24 cellular contexts compared by ENCODE assay signal in the genomic region with DNA sequence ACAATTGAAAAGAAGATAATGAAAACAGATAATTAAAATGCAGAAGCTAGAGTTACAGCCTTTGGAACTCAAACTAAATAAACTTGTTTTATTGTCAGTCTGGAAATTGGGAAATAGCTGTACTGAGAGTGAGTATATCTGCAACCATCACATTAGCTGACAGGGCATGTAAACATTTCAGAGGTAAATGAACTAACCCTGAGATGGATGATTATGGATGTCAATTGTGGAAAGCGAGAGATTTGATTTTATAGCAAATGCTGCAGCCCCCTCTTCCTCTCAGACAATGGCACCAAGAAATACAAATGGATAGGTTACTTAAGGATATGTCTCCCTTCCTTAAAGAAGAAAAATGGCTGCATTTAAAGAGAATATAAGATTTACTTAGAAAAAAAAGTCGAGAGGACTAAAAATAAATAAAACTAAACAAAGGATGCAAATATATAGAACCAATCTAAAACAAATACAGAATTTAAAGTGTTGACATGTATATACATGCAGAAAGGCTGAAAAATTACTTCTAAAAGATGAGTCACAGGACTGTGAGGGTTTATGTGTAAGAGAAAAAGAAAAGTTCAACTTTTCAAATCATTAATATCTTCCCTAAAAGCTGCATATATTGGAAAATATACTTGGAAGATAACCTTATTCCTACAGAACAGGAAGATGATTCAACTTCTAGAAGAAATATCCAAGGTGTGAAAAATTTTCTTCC.
DNase-seq lines count a peak whose midpoint lies in the region; ATAC-seq, FAIRE-seq and TF ChIP-seq lines count a peak whose summit lies in the region.
"Had no signal": no experiment of that assay in that cellular context is flagged by ENCODE, and none has a peak within 500 bp of the region (broad histone marks: within the 10 kb centered on the region; RNA-seq: fewer than 3 reads in every experiment).

No MANE protein-coding gene starts in this region.

- H3K9me3 Mint-ChIP-seq in activated naive CD4-positive, alpha-beta T cell treated with anti-CD3 and anti-CD28 coated beads, Interleukin-2, amount 50 U/mL, for 24 hours = peaks cover 6% of the 10 kb centered on the region
- H3K9me3 Mint-ChIP-seq in CD8-positive, alpha-beta memory T cell = peaks cover 2 to 10% (median 7%) of the 10 kb centered on the region in 5 donors
- H3K9me3 Mint-ChIP-seq in activated CD4-positive, alpha-beta T cell treated with anti-CD3 and anti-CD28 coated beads, Interleukin-2, amount 10 ng/mL, durations not matched to agents 24 days and 14 days = no peaks in the 10 kb centered on the region
- H3K9me3 Mint-ChIP-seq: HFFc6 had no signal

- POLR2A ChIA-PET in CD8-positive, alpha-beta memory T cell (lab: Charles Lee) = no interaction called here

- FAIRE-seq in bronchial epithelial cell (lab: Jason Lieb, UNC) = no peak
- FAIRE-seq in keratinocyte (lab: Jason Lieb, UNC) = no peak
- FAIRE-seq: GM18507, HepG2, K562, RCC 7860 had no signal

- H3K27me3 ChIP-seq in bronchial epithelial cell (ENCODE audit: control insufficient read depth, insufficient read depth, low read length) (no peaks in the 10 kb centered on the region), keratinocyte (ENCODE audit: control insufficient read depth, extremely low read depth, insufficient read depth, low read length) (no peaks in the 10 kb centered on the region), heart left ventricle (no peaks in the 10 kb centered on the region)
- H3K27me3 ChIP-seq in CD8-positive, alpha-beta memory T cell (ENCODE audit: insufficient read depth, low read length, poor library complexity, severe bottlenecking) = no peaks in the 10 kb centered on the region
- H3K27me3 ChIP-seq: MG63 had no signal

- H3K36me3 Mint-ChIP-seq in activated naive CD4-positive, alpha-beta T cell treated with anti-CD3 and anti-CD28 coated beads, Interleukin-2, amount 50 U/mL, for 24 hours = no peaks in the 10 kb centered on the region
- no peaks in the 10 kb centered on the region for H3K36me3 Mint-ChIP-seq in CD8-positive, alpha-beta memory T cell
- H3K36me3 Mint-ChIP-seq in activated CD4-positive, alpha-beta T cell treated with anti-CD3 and anti-CD28 coated beads, Interleukin-2, amount 10 ng/mL, durations not matched to agents 24 days and 14 days (ENCODE audit: low read depth) = no peaks in the 10 kb centered on the region

- H3K9me3 ChIP-seq in keratinocyte (ENCODE audit: control insufficient read depth, low read depth, low read length) (no peaks in the 10 kb centered on the region), heart left ventricle (no peaks in the 10 kb centered on the region)
- no peaks in the 10 kb centered on the region for H3K9me3 ChIP-seq in CD8-positive, alpha-beta memory T cell (ENCODE audit: low read length)
- H3K9me3 ChIP-seq: HAP-1, MG63 had no signal

- intact Hi-C loops in activated CD4-positive, alpha-beta T cell treated with anti-CD3 and anti-CD28 coated beads, Interleukin-2, amount 10 ng/mL, durations not matched to agents 24 days and 14 days (cut with micrococcal nuclease) = no loop called here
- intact Hi-C loops in heart left ventricle (cut with DNase I) = loop anchor here in 1 of 10 donors (10.0 kb wide), 1 partner anchor 115 kb away; no protein-coding TSS in a partner anchor

- TF ChIP-seq CTCF in bronchial epithelial cell (IDR thresholded peaks at IDR 0.05; ENCODE audit: insufficient read depth, low read length, severe bottlenecking) (no peak), keratinocyte (optimal IDR thresholded peaks at IDR 0.05 in 1 of 3, IDR thresholded peaks at IDR 0.05 in 1 of 3, conservative IDR thresholded peaks at IDR 0.05 in 1 of 3; ENCODE audit: extremely low read depth in 1 of 3, insufficient read depth in 2 of 3, low read length in 3 of 3) (no peak), heart left ventricle (IDR thresholded peaks at IDR 0.05) (no peak)

- H3K4me1 ChIP-seq in keratinocyte (ENCODE audit: control insufficient read depth, extremely low read depth, insufficient read depth, low read length) (peaks cover 17% of the 10 kb centered on the region), heart left ventricle (peaks cover 0 to 8% (median 0%) of the 10 kb centered on the region in 12 donors)
- H3K4me1 ChIP-seq in CD8-positive, alpha-beta memory T cell (ENCODE audit: insufficient read depth, low read length) = no peaks in the 10 kb centered on the region

- H3K27me3 Mint-ChIP-seq in activated naive CD4-positive, alpha-beta T cell treated with anti-CD3 and anti-CD28 coated beads, Interleukin-2, amount 50 U/mL, for 24 hours = no peaks in the 10 kb centered on the region
- H3K27me3 Mint-ChIP-seq in CD8-positive, alpha-beta memory T cell = no peaks in the 10 kb centered on the region
- H3K27me3 Mint-ChIP-seq in activated CD4-positive, alpha-beta T cell treated with anti-CD3 and anti-CD28 coated beads, Interleukin-2, amount 10 ng/mL, durations not matched to agents 24 days and 14 days = no peaks in the 10 kb centered on the region

- dilution Hi-C loops in keratinocyte (cut with MboI; ENCODE audit: extremely low pct_ligation_motif_present, low sequenced_read_pairs) = no loop called here

- H4K20me1 ChIP-seq in keratinocyte (ENCODE audit: control insufficient read depth, extremely low read depth, insufficient read depth, low read length) = no peaks in the 10 kb centered on the region

- H3K4me3 Mint-ChIP-seq in activated naive CD4-positive, alpha-beta T cell treated with anti-CD3 and anti-CD28 coated beads, Interleukin-2, amount 50 U/mL, for 24 hours = no peak overlapping the region
- no peak overlapping the region for H3K4me3 Mint-ChIP-seq in CD8-positive, alpha-beta memory T cell
- H3K4me3 Mint-ChIP-seq in activated CD4-positive, alpha-beta T cell treated with anti-CD3 and anti-CD28 coated beads, Interleukin-2, amount 10 ng/mL, durations not matched to agents 24 days and 14 days = no peak overlapping the region
- H3K4me3 Mint-ChIP-seq: HFFc6 had no signal

- ATAC-seq in heart left ventricle (no peak), GM18858 (IDR thresholded peaks at IDR 0.05; ENCODE audit: unreplicated experiment) (no peak)
- ATAC-seq: HepG2, K562 had no signal

- TF ChIP-seq POLR2A in heart left ventricle (IDR thresholded peaks at IDR 0.05) = no peak

- H3K4me3 ChIP-seq in bronchial epithelial cell (ENCODE audit: low read depth, low read length) = no peak overlapping the region
- H3K4me3 ChIP-seq in keratinocyte (ENCODE audit: control insufficient read depth in 2 of 3, extremely low read depth in 1 of 3, insufficient read depth in 2 of 3, low read depth in 1 of 3, low read length in 3 of 3) = no peak overlapping the region
- no peak overlapping the region for H3K4me3 ChIP-seq in CD8-positive, alpha-beta memory T cell (ENCODE audit: low read length)
- no peak overlapping the region for H3K4me3 ChIP-seq in heart left ventricle
- H3K4me3 ChIP-seq: HAP-1, K562, MG63 had no signal

- 59 to 77% (median 65%) methylated on average over 2 of the region's 2 CpGs for WGBS in heart left ventricle, 4 donors

- H2AFZ ChIP-seq in keratinocyte (ENCODE audit: control insufficient read depth, low read length) = peak overlapping the region; percentile 27

- peak overlapping the region; percentile 43 for H3K27ac Mint-ChIP-seq in activated naive CD4-positive, alpha-beta T cell treated with anti-CD3 and anti-CD28 coated beads, Interleukin-2, amount 50 U/mL, for 24 hours
- no peak overlapping the region for H3K27ac Mint-ChIP-seq in CD8-positive, alpha-beta memory T cell
- H3K27ac Mint-ChIP-seq in activated CD4-positive, alpha-beta T cell treated with anti-CD3 and anti-CD28 coated beads, Interleukin-2, amount 10 ng/mL, durations not matched to agents 24 days and 14 days = no peak overlapping the region
- H3K27ac Mint-ChIP-seq: HFFc6 had no signal

- no peak overlapping the region for H3K27ac ChIP-seq in keratinocyte (ENCODE audit: control insufficient read depth, insufficient read depth, low read length)
- H3K27ac ChIP-seq in CD8-positive, alpha-beta memory T cell (ENCODE audit: low read depth, low read length) = no peak overlapping the region
- no peak overlapping the region for H3K27ac ChIP-seq in heart left ventricle

- H3K9me1 ChIP-seq in keratinocyte (ENCODE audit: control insufficient read depth, extremely low read depth, insufficient read depth, low read length) = no peaks in the 10 kb centered on the region

- no peaks in the 10 kb centered on the region for H3K79me2 ChIP-seq in keratinocyte (ENCODE audit: control insufficient read depth, insufficient read depth, low read length)

- CTCF ChIA-PET in CD8-positive, alpha-beta memory T cell (lab: Charles Lee) = no interaction called here

- H3K36me3 ChIP-seq in bronchial epithelial cell (ENCODE audit: control insufficient read depth, insufficient read depth, low read length) (no peaks in the 10 kb centered on the region), keratinocyte (ENCODE audit: control insufficient read depth in 2 of 2, extremely low read depth in 1 of 2, insufficient read depth in 2 of 2, low read length in 2 of 2) (no peaks in the 10 kb centered on the region), heart left ventricle (no peaks in the 10 kb centered on the region)
- H3K36me3 ChIP-seq in CD8-positive, alpha-beta memory T cell (ENCODE audit: insufficient read depth, low read length) = no peaks in the 10 kb centered on the region
- H3K36me3 ChIP-seq: HAP-1, MG63 had no signal

- H3K4me2 ChIP-seq in keratinocyte (ENCODE audit: control insufficient read depth, extremely low read depth, insufficient read depth, low read depth, low read length) = peak overlapping the region; percentile 20

- no peak overlapping the region for H3K9ac ChIP-seq in keratinocyte (ENCODE audit: control insufficient read depth, extremely low read depth, insufficient read depth, low read length)

- no peaks in the 10 kb centered on the region for H3K4me1 Mint-ChIP-seq in activated naive CD4-positive, alpha-beta T cell treated with anti-CD3 and anti-CD28 coated beads, Interleukin-2, amount 50 U/mL, for 24 hours
- no peaks in the 10 kb centered on the region for H3K4me1 Mint-ChIP-seq in CD8-positive, alpha-beta memory T cell
- H3K4me1 Mint-ChIP-seq in activated CD4-positive, alpha-beta T cell treated with anti-CD3 and anti-CD28 coated beads, Interleukin-2, amount 10 ng/mL, durations not matched to agents 24 days and 14 days = no peaks in the 10 kb centered on the region

- no peak for DNase-seq in activated naive CD4-positive, alpha-beta T cell treated with Interleukin-2 at 50 U/mL for 16 hours
- DNase-seq in bronchial epithelial cell (ENCODE audit: low read depth) = peak; percentile 75
- DNase-seq in keratinocyte (ENCODE audit: low read depth, low spot score) = no peak
- no peak for DNase-seq in CD8-positive, alpha-beta memory T cell
- no peak for DNase-seq in activated CD4-positive, alpha-beta T cell treated with anti-CD3 and anti-CD28 coated beads, Interleukin-2, amount 10 ng/mL, durations not matched to agents 24 days and 14 days
- no peak for DNase-seq in heart left ventricle
- DNase-seq: 8988T, DMS53, GOT3, HFFc6, Kasumi-1, MG63, NCI-H1105 treated with DMSO at 0.1 percent for 48 hours, NCI-H2029, NCI-H446, NCI-H524 treated with DMSO at 0.1 percent for 48 hours, NCI-H774 had no signal
